Comparison of ENCODE assay signal across 15 cellular contexts in genomic region chr7:38880454-38880853, GRCh38. TPM values are rescaled to one million over a fixed set of nuclear protein-coding genes. Genes with fewer than 3 reads are reported as not detected.
DNase-seq lines count a peak whose midpoint lies in the region; TF ChIP-seq lines count a peak whose summit lies in the region.
"Had no signal": no experiment of that assay in that cellular context is flagged by ENCODE, and none has a peak within 500 bp of the region (broad histone marks: within the 10 kb centered on the region; RNA-seq: fewer than 3 reads in every experiment).

No MANE protein-coding gene starts in this region.

- peak overlapping the region in 1 of 5 experiments; percentile 26 for H3K4me3 Mint-ChIP-seq in brain
- H3K4me3 Mint-ChIP-seq: CD14-positive monocyte had no signal

- H3K27me3 Mint-ChIP-seq in brain, result no peaks in the 10 kb centered on the region
- H3K27me3 Mint-ChIP-seq: IgD-negative memory B cell had no signal

- TF ChIP-seq CTCF in brain (conservative IDR thresholded peaks at IDR 0.05) (no peak), GM20000 (IDR thresholded peaks at IDR 0.05; ENCODE audit: extremely low read depth, missing control alignments) (no peak), GM13976 (IDR thresholded peaks at IDR 0.05; ENCODE audit: borderline replicate concordance, control extremely low read depth, extremely low read depth, insufficient read depth, missing control alignments) (no peak)

- peaks cover 36% of the 10 kb centered on the region for H3K36me3 Mint-ChIP-seq in brain

- peak; percentile 94 for DNase-seq in COLO829 (ENCODE audit: low spot score)
- DNase-seq in inferior parietal cortex (ENCODE audit: extremely low spot score), result peak; percentile 29
- DNase-seq in skeletal muscle cell (ENCODE audit: low read depth), result peak; percentile 14
- DNase-seq in GM20000 (ENCODE audit: low spot score), result no peak
- no peak for DNase-seq in DMS 273 treated with DMSO at 0.1 percent for 48 hours (lab: John Stamatoyannopoulos, UW)
- DNase-seq in NOMO-1 treated with DMSO at 0.1 percent for 48 hours (lab: John Stamatoyannopoulos, UW; ENCODE audit: unreplicated experiment), result no peak
- DNase-seq in GM13976 (ENCODE audit: low spot score), result no peak
- DNase-seq: DMS79, GOT3, NCI-H1436, NCI-H2081 had no signal

- H3K27ac Mint-ChIP-seq in brain, result peak overlapping the region; percentile 19 to 85 (median 39)
- H3K27ac Mint-ChIP-seq: IgD-negative memory B cell had no signal

- H3K9me3 Mint-ChIP-seq in brain, result peaks cover 0 to 2% (median 0%) of the 10 kb centered on the region in 5 experiments
- H3K9me3 Mint-ChIP-seq: CD14-positive monocyte had no signal

- H3K4me1 Mint-ChIP-seq in brain, result peaks cover 42% of the 10 kb centered on the region

- in situ Hi-C loops in GM13976 (cut with MboI; ENCODE audit: low sequenced_read_pairs, unreplicated experiment), result no loop called here

- no peak overlapping the region for H3K4me3 ChIP-seq in skeletal muscle cell (ENCODE audit: low read depth, low read length)
- H3K4me3 ChIP-seq: A549 had no signal

RNA-seq across cellular contexts. Expression of gene VPS41, which starts 28.5 kb away (rescaled TPM):
- 32.5 TPM for polyA plus RNA-seq in brain (ENCODE audit: insufficient read depth, low read depth, low replicate concordance)

Comparison
In these comparisons a context has a peak if more than half of its experiments do, and no peak if none do; other contexts are left out.
1. DNase-seq: peak in COLO829 (single experiment), inferior parietal cortex (single experiment) and skeletal muscle cell (single experiment); none in GM20000 (single experiment), DMS 273 treated with DMSO at 0.1 percent for 48 hours (single experiment), NOMO-1 treated with DMSO at 0.1 percent for 48 hours (single experiment) and GM13976 (single experiment).